Comparison of ENCODE assay signal across 14 cellular contexts in genomic region chr2:174967086-174967485, GRCh38.
"Had no signal": no experiment of that assay in that cellular context is flagged by ENCODE, and none has a peak within 500 bp of the region (broad histone marks: within the 10 kb centered on the region; RNA-seq: fewer than 3 reads in every experiment).

No MANE protein-coding gene starts in this region.

- H3K4me3 ChIP-seq: lower lobe of right lung, right atrium auricular region, transverse colon had no signal

- DNase-seq: activated CD4-positive, alpha-beta T cell treated with anti-CD3 and anti-CD28 coated beads for 1 hour; activated CD4-positive, alpha-beta T cell treated with anti-CD3 and anti-CD28 coated beads, Interleukin-2, amount 50 U/mL, for 4 hours; activated naive CD4-positive, alpha-beta T cell treated with anti-CD3 and anti-CD28 coated beads for 36 hours; effector memory CD8-positive, alpha-beta T cell; head of caudate nucleus; left colon; lower lobe of right lung; naive thymus-derived CD8-positive, alpha-beta T cell; stimulated activated CD4-positive, alpha-beta T cell treated with anti-CD3 and anti-CD28 coated beads, Interleukin-15, amount 100 ng/mL, for 24 hours; stimulated activated CD4-positive, alpha-beta T cell treated with anti-CD3 and anti-CD28 coated beads, Interleukin-4, amount 100 ng/mL, for 24 hours; stimulated activated naive CD4-positive, alpha-beta T cell; transverse colon had no signal

- ATAC-seq: effector memory CD8-positive, alpha-beta T cell; left colon; lower lobe of right lung; naive thymus-derived CD8-positive, alpha-beta T cell had no signal

- H3K9me3 ChIP-seq: lower lobe of right lung, right atrium auricular region, transverse colon had no signal

- H3K27ac ChIP-seq: epithelial cell of prostate, transverse colon had no signal

- H3K36me3 ChIP-seq: lower lobe of right lung, right atrium auricular region, transverse colon had no signal

- H3K27me3 ChIP-seq: right atrium auricular region, transverse colon had no signal
